26 cellular contexts compared by ENCODE assay signal in genomic region chr10:95303535-95303934, GRCh38. TPM values are rescaled to one million over a fixed set of nuclear protein-coding genes. Genes with fewer than 3 reads are reported as not detected.
DNase-seq lines count a peak whose midpoint lies in the region; ATAC-seq and TF ChIP-seq lines count a peak whose summit lies in the region.
"Had no signal": no experiment of that assay in that cellular context is flagged by ENCODE, and none has a peak within 500 bp of the region (broad histone marks: within the 10 kb centered on the region; RNA-seq: fewer than 3 reads in every experiment).

No MANE protein-coding gene starts in this region.

- no peaks in the 10 kb centered on the region for H3K9me3 ChIP-seq in esophagus muscularis mucosa
- H3K9me3 ChIP-seq: BLaER1, heart left ventricle, suprapubic skin had no signal

- TF ChIP-seq POLR2A in esophagus muscularis mucosa (IDR thresholded peaks at IDR 0.05; ENCODE audit: low read depth): no peak

- no peak overlapping the region for H3K4me3 Mint-ChIP-seq in stimulated activated effector memory CD8-positive, alpha-beta T cell treated with anti-CD3 and anti-CD28 coated beads, Interleukin-12 subunit alpha, Interleukin-12 subunit beta, amount 100 ng/mL, for 72 hours
- H3K4me3 Mint-ChIP-seq: activated B cell treated with CpG ODN at 0.5 μM for 24 hours; activated naive CD4-positive, alpha-beta T cell treated with anti-CD3 and anti-CD28 coated beads, Interleukin-2, amount 50 U/mL, for 24 hours; activated T-helper 17 cell treated with anti-CD3 and anti-CD28 coated beads, Interleukin-2, amount 50 U/mL, for 72 hours; stimulated activated memory B cell treated with anti-CD40 and anti-IgM and Interleukin-4, amounts not matched to agents 10 μg/mL and 1 μg/mL and 100 μg/mL, for 72 hours had no signal

- H3K9me3 Mint-ChIP-seq in stimulated activated effector memory CD8-positive, alpha-beta T cell treated with anti-CD3 and anti-CD28 coated beads, Interleukin-12 subunit alpha, Interleukin-12 subunit beta, amount 100 ng/mL, for 72 hours: no peaks in the 10 kb centered on the region
- H3K9me3 Mint-ChIP-seq: activated B cell treated with CpG ODN at 0.5 μM for 24 hours; activated naive CD4-positive, alpha-beta T cell treated with anti-CD3 and anti-CD28 coated beads, Interleukin-2, amount 50 U/mL, for 24 hours; activated T-helper 17 cell treated with anti-CD3 and anti-CD28 coated beads, Interleukin-2, amount 50 U/mL, for 72 hours; stimulated activated memory B cell treated with anti-CD40 and anti-IgM and Interleukin-4, amounts not matched to agents 10 μg/mL and 1 μg/mL and 100 μg/mL, for 72 hours had no signal

- H3K27me3 ChIP-seq in esophagus muscularis mucosa: no peaks in the 10 kb centered on the region
- H3K27me3 ChIP-seq: BLaER1, heart left ventricle, suprapubic skin had no signal

- no peak for TF ChIP-seq CTCF in esophagus muscularis mucosa (IDR thresholded peaks at IDR 0.05)

- H3K4me1 ChIP-seq in esophagus muscularis mucosa: peaks cover 0 to 6% (median 4%) of the 10 kb centered on the region in 4 donors
- H3K4me1 ChIP-seq: suprapubic skin had no signal

- intact Hi-C loops in esophagus muscularis mucosa (cut with DNase I): no loop called here

- peaks cover 2% of the 10 kb centered on the region for H3K4me1 Mint-ChIP-seq in stimulated activated effector memory CD8-positive, alpha-beta T cell treated with anti-CD3 and anti-CD28 coated beads, Interleukin-12 subunit alpha, Interleukin-12 subunit beta, amount 100 ng/mL, for 72 hours
- H3K4me1 Mint-ChIP-seq: activated naive CD4-positive, alpha-beta T cell treated with anti-CD3 and anti-CD28 coated beads, Interleukin-2, amount 50 U/mL, for 24 hours; activated T-helper 17 cell treated with anti-CD3 and anti-CD28 coated beads, Interleukin-2, amount 50 U/mL, for 72 hours had no signal

- DNase-seq in A172 (ENCODE audit: low spot score) (peak; percentile 28), ELF-1 (ENCODE audit: low read depth, low spot score) (peak; percentile 28), RPMI7951 (ENCODE audit: low read depth) (peak; percentile 49), inferior parietal cortex (ENCODE audit: extremely low spot score) (peak; percentile 39), esophagus muscularis mucosa (ENCODE audit: extremely low spot score) (no peak), Kasumi-1 (lab: John Stamatoyannopoulos, UW) (no peak)
- no peak for DNase-seq in stimulated activated effector memory CD8-positive, alpha-beta T cell treated with anti-CD3 and anti-CD28 coated beads, Interleukin-12 subunit alpha, Interleukin-12 subunit beta, amount 100 ng/mL, for 72 hours (ENCODE audit: low spot score in 2 of 2)
- DNase-seq: activated B cell treated with CpG ODN at 0.5 μM for 24 hours; activated CD8-positive, alpha-beta memory T cell treated with anti-CD3 and anti-CD28 coated beads, Interleukin-2, amount 50 U/mL, for 4 hours; aorta; COR-L47; DND-41; HCEC 1CT; heart left ventricle; NCI-H1436 treated with DMSO at 0.1 percent for 48 hours; NCI-H526; nucleus accumbens; RPMI8226; stimulated activated CD4-positive, alpha-beta T cell treated with anti-CD3 and anti-CD28 coated beads, Interleukin-2, amount 100 ng/mL, for 48 hours had no signal

- H3K27ac ChIP-seq in esophagus muscularis mucosa (replicated peaks in 1 of 4): no peak overlapping the region
- H3K27ac ChIP-seq: BLaER1, heart left ventricle, suprapubic skin had no signal

- H3K36me3 ChIP-seq in esophagus muscularis mucosa: no peaks in the 10 kb centered on the region
- H3K36me3 ChIP-seq: BLaER1, heart left ventricle, suprapubic skin had no signal

- no peak for TF ChIP-seq EP300 in esophagus muscularis mucosa (IDR thresholded peaks at IDR 0.05)

- ATAC-seq in HG02938 (IDR thresholded peaks at IDR 0.05; ENCODE audit: unreplicated experiment): no peak
- no peak for ATAC-seq in stimulated activated effector memory CD8-positive, alpha-beta T cell treated with anti-CD3 and anti-CD28 coated beads, Interleukin-12 subunit alpha, Interleukin-12 subunit beta, amount 100 ng/mL, for 72 hours
- ATAC-seq: activated T-helper 17 cell treated with anti-CD3 and anti-CD28 coated beads, Interleukin-2, amount 50 U/mL, for 72 hours; heart left ventricle; stimulated activated memory B cell treated with anti-CD40 and anti-IgM and Interleukin-4, amounts not matched to agents 10 μg/mL and 1 μg/mL and 100 μg/mL, for 72 hours had no signal

- H3K27ac Mint-ChIP-seq in stimulated activated effector memory CD8-positive, alpha-beta T cell treated with anti-CD3 and anti-CD28 coated beads, Interleukin-12 subunit alpha, Interleukin-12 subunit beta, amount 100 ng/mL, for 72 hours: no peak overlapping the region
- H3K27ac Mint-ChIP-seq: activated B cell treated with CpG ODN at 0.5 μM for 24 hours; activated naive CD4-positive, alpha-beta T cell treated with anti-CD3 and anti-CD28 coated beads, Interleukin-2, amount 50 U/mL, for 24 hours; activated T-helper 17 cell treated with anti-CD3 and anti-CD28 coated beads, Interleukin-2, amount 50 U/mL, for 72 hours; stimulated activated memory B cell treated with anti-CD40 and anti-IgM and Interleukin-4, amounts not matched to agents 10 μg/mL and 1 μg/mL and 100 μg/mL, for 72 hours had no signal

- no peaks in the 10 kb centered on the region for H3K36me3 Mint-ChIP-seq in stimulated activated effector memory CD8-positive, alpha-beta T cell treated with anti-CD3 and anti-CD28 coated beads, Interleukin-12 subunit alpha, Interleukin-12 subunit beta, amount 100 ng/mL, for 72 hours
- H3K36me3 Mint-ChIP-seq: activated naive CD4-positive, alpha-beta T cell treated with anti-CD3 and anti-CD28 coated beads, Interleukin-2, amount 50 U/mL, for 24 hours; stimulated activated memory B cell treated with anti-CD40 and anti-IgM and Interleukin-4, amounts not matched to agents 10 μg/mL and 1 μg/mL and 100 μg/mL, for 72 hours had no signal

- H3K4me3 ChIP-seq in esophagus muscularis mucosa: no peak overlapping the region
- H3K4me3 ChIP-seq: BLaER1, dorsolateral prefrontal cortex, heart left ventricle, suprapubic skin had no signal

- 78% methylated on average over 8 of the region's 8 CpGs for WGBS in esophagus muscularis mucosa

RNA-seq across cellular contexts. Expression of gene PDLIM1, which starts 12.7 kb away (rescaled TPM):
- 18.9 and 20.9 TPM in 2 replicates for total RNA-seq in A172 (2014; rRNA removed; shearing (Covaris generic))
- 38.4 and 38.8 TPM in 2 replicates for total RNA-seq in RPMI7951 (2014; rRNA removed; shearing (Covaris generic))
- 10 to 100 TPM; 40.7 to 86.8 (median 83.4) TPM for total RNA-seq in esophagus muscularis mucosa

Comparison
In these comparisons a context has a peak if more than half of its experiments do, and no peak if none do; other contexts are left out.
1. DNase-seq: peak in A172 (single experiment), ELF-1 (single experiment), RPMI7951 (single experiment) and inferior parietal cortex (single experiment); none in esophagus muscularis mucosa (single experiment), Kasumi-1 (0 of 2) and stimulated activated effector memory CD8-positive, alpha-beta T cell treated with anti-CD3 and anti-CD28 coated beads, Interleukin-12 subunit alpha, Interleukin-12 subunit beta, amount 100 ng/mL, for 72 hours (0 of 2).